8 cellular contexts compared by ENCODE assay signal in genomic region chr2:219352448-219353023, GRCh38. TPM values are rescaled to one million over a fixed set of nuclear protein-coding genes. Genes with fewer than 3 reads are reported as not detected.
DNase-seq lines count a peak whose midpoint lies in the region; ATAC-seq, FAIRE-seq and TF ChIP-seq lines count a peak whose summit lies in the region.

No MANE protein-coding gene starts in this region.

- TF ChIP-seq CTCF in D721Med (IDR thresholded peaks at IDR 0.05; ENCODE audit: insufficient read depth, missing control alignments): peak; percentile 75
- TF ChIP-seq CTCF in activated CD8-positive, alpha-beta T cell treated with anti-CD3 and anti-CD28 coated beads for 36 hours (IDR thresholded peaks at IDR 0.05): peak; percentile 90

- peak; percentile 21 for FAIRE-seq in D721Med (lab: Jason Lieb, UNC)

- H3K9me3 Mint-ChIP-seq in activated CD8-positive, alpha-beta T cell treated with anti-CD3 and anti-CD28 coated beads for 36 hours: no peaks in the 10 kb centered on the region
- no peaks in the 10 kb centered on the region for H3K9me3 Mint-ChIP-seq in stimulated activated effector memory CD8-positive, alpha-beta T cell treated with anti-CD3 and anti-CD28 coated beads, Interleukin-12 subunit alpha, Interleukin-12 subunit beta, amount 100 ng/mL, for 72 hours

- peaks cover 43% of the 10 kb centered on the region for H3K27me3 Mint-ChIP-seq in activated CD8-positive, alpha-beta T cell treated with anti-CD3 and anti-CD28 coated beads for 36 hours

- POLR2A ChIA-PET in activated CD8-positive, alpha-beta T cell treated with anti-CD3 and anti-CD28 coated beads for 36 hours (lab: Charles Lee): no interaction called here

- H3K9me3 ChIP-seq in effector memory CD4-positive, alpha-beta T cell (ENCODE audit: control insufficient read depth, low read length): no peaks in the 10 kb centered on the region

- H3K27ac Mint-ChIP-seq in activated CD8-positive, alpha-beta T cell treated with anti-CD3 and anti-CD28 coated beads for 36 hours: no peak overlapping the region
- no peak overlapping the region for H3K27ac Mint-ChIP-seq in stimulated activated effector memory CD8-positive, alpha-beta T cell treated with anti-CD3 and anti-CD28 coated beads, Interleukin-12 subunit alpha, Interleukin-12 subunit beta, amount 100 ng/mL, for 72 hours

- H3K27ac ChIP-seq in effector memory CD4-positive, alpha-beta T cell (ENCODE audit: insufficient read depth, low read length, poor library complexity, severe bottlenecking): no peak overlapping the region

- intact Hi-C loops in activated CD8-positive, alpha-beta T cell treated with anti-CD3 and anti-CD28 coated beads for 36 hours (cut with micrococcal nuclease): loop anchor here (5.0 kb wide), 1 partner anchor 195 kb away; no protein-coding TSS in a partner anchor

- H3K4me1 Mint-ChIP-seq in activated CD8-positive, alpha-beta T cell treated with anti-CD3 and anti-CD28 coated beads for 36 hours (ENCODE audit: low read depth): no peaks in the 10 kb centered on the region
- no peaks in the 10 kb centered on the region for H3K4me1 Mint-ChIP-seq in stimulated activated effector memory CD8-positive, alpha-beta T cell treated with anti-CD3 and anti-CD28 coated beads, Interleukin-12 subunit alpha, Interleukin-12 subunit beta, amount 100 ng/mL, for 72 hours

- H3K27me3 ChIP-seq in effector memory CD4-positive, alpha-beta T cell (replicated peaks; ENCODE audit: control insufficient read depth, insufficient read depth, low read length, poor library complexity, severe bottlenecking): peaks cover 9% of the 10 kb centered on the region

- ATAC-seq in HG02759 (IDR thresholded peaks at IDR 0.05; ENCODE audit: unreplicated experiment): peak; percentile 67
- ATAC-seq in activated CD8-positive, alpha-beta T cell treated with anti-CD3 and anti-CD28 coated beads for 36 hours: peak; percentile 95
- ATAC-seq in stimulated activated effector memory CD8-positive, alpha-beta T cell treated with anti-CD3 and anti-CD28 coated beads, Interleukin-12 subunit alpha, Interleukin-12 subunit beta, amount 100 ng/mL, for 72 hours: peak; percentile 78
- ATAC-seq in HG02870 (IDR thresholded peaks at IDR 0.05; ENCODE audit: unreplicated experiment): no peak

- H3K4me1 ChIP-seq in effector memory CD4-positive, alpha-beta T cell (ENCODE audit: control insufficient read depth, insufficient read depth, low read length, poor library complexity, severe bottlenecking): no peaks in the 10 kb centered on the region

- H3K4me3 Mint-ChIP-seq in activated CD8-positive, alpha-beta T cell treated with anti-CD3 and anti-CD28 coated beads for 36 hours: no peak overlapping the region
- no peak overlapping the region for H3K4me3 Mint-ChIP-seq in stimulated activated effector memory CD8-positive, alpha-beta T cell treated with anti-CD3 and anti-CD28 coated beads, Interleukin-12 subunit alpha, Interleukin-12 subunit beta, amount 100 ng/mL, for 72 hours

- H3K36me3 ChIP-seq in effector memory CD4-positive, alpha-beta T cell (ENCODE audit: control insufficient read depth, insufficient read depth, low read length): no peaks in the 10 kb centered on the region

- peak; percentile 73 for DNase-seq in D721Med (ENCODE audit: insufficient read length, low spot score)
- peak; percentile 70 for DNase-seq in NCI-H748 (lab: John Stamatoyannopoulos, UW; ENCODE audit: unreplicated experiment)
- DNase-seq in activated CD8-positive, alpha-beta T cell treated with anti-CD3 and anti-CD28 coated beads for 36 hours: peak; percentile 89
- DNase-seq in effector memory CD4-positive, alpha-beta T cell: peak in 2 of 3 donors; percentile 21 to 42
- DNase-seq in midbrain (lab: John Stamatoyannopoulos, UW): peak; percentile 65
- DNase-seq in stimulated activated effector memory CD8-positive, alpha-beta T cell treated with anti-CD3 and anti-CD28 coated beads, Interleukin-12 subunit alpha, Interleukin-12 subunit beta, amount 100 ng/mL, for 72 hours (ENCODE audit: low spot score in 2 of 2): peak; percentile 53 to 82

- H3K36me3 Mint-ChIP-seq in activated CD8-positive, alpha-beta T cell treated with anti-CD3 and anti-CD28 coated beads for 36 hours (ENCODE audit: low read depth): no peaks in the 10 kb centered on the region
- no peaks in the 10 kb centered on the region for H3K36me3 Mint-ChIP-seq in stimulated activated effector memory CD8-positive, alpha-beta T cell treated with anti-CD3 and anti-CD28 coated beads, Interleukin-12 subunit alpha, Interleukin-12 subunit beta, amount 100 ng/mL, for 72 hours

- H3K4me3 ChIP-seq in effector memory CD4-positive, alpha-beta T cell (ENCODE audit: insufficient read depth, low read depth, low read length, poor library complexity, severe bottlenecking): no peak overlapping the region

- CTCF ChIA-PET in activated CD8-positive, alpha-beta T cell treated with anti-CD3 and anti-CD28 coated beads for 36 hours (lab: Charles Lee): interaction anchor here (0.8 to 2.1 kb wide), 13 partner anchors 9 to 322 kb away, joined by 3 to 10 read pairs (median 4); partner anchors contain the start of gene RESP18

RNA-seq across cellular contexts. Expression of gene RESP18, which starts 20.0 kb away (rescaled TPM):
- total RNA-seq in activated CD8-positive, alpha-beta T cell treated with anti-CD3 and anti-CD28 coated beads for 36 hours: not detected

RNA-seq across cellular contexts. Expression of gene DNPEP, which starts 35.2 kb away (rescaled TPM):
- total RNA-seq in activated CD8-positive, alpha-beta T cell treated with anti-CD3 and anti-CD28 coated beads for 36 hours: 100 to 1,000 TPM; 112 to 113 TPM

RNA-seq across cellular contexts. Expression of gene PTPRN, which starts 43.3 kb away (rescaled TPM):
- total RNA-seq in activated CD8-positive, alpha-beta T cell treated with anti-CD3 and anti-CD28 coated beads for 36 hours: 1 to 10 TPM in 1 of 2 experiments, under 1 TPM in 1; 0.92 to 1.1 TPM

Comparison
In these comparisons a context has a peak if more than half of its experiments do, and no peak if none do; other contexts are left out.
1. DNase-seq: peak in every context shown above with its lines; median percentile 89 in activated CD8-positive, alpha-beta T cell treated with anti-CD3 and anti-CD28 coated beads for 36 hours; 73 in D721Med; 70 in NCI-H748; 68 in stimulated activated effector memory CD8-positive, alpha-beta T cell treated with anti-CD3 and anti-CD28 coated beads, Interleukin-12 subunit alpha, Interleukin-12 subunit beta, amount 100 ng/mL, for 72 hours; 65 in midbrain; 32 in effector memory CD4-positive, alpha-beta T cell.